ENCODE assay signal across 1 cellular context in the genomic region with DNA sequence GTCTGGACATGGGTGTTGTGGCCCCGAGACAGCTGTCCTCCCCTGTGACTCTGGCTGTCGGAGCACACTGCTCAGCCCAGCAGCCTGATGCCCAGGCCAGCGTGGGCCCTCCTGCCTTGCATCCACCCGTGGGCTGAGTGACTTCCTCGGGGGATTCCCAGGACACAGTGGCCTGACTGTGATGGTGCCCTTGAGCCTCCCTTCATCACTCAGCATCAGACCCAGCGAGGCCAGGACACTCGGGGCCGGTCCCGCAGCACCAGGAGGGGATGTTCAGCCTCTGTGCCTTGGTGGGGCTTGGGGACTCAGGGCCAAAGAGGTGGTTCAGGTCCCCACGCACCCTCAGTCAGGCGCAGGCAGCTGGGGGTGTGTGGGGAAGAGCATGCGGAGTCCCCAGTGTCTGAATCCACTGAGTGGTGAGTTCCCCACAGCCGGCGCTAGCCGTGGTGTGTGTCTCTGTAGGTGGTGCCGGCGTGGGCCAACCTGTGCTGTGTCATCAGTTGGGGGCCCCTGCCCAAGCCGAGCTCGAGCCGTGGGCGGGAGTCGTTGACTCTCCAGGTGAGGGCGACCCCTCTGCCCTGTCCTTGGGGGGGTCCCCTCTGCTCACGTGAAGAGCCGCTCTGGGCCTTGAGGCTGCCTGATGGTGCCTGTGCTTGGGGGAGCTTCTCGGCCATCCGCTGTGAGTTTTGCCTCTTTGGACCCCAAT.
A peak's percentile ranks its signal among the peaks of the same experiment; 100 is the strongest.
TF ChIP-seq lines count a peak whose summit lies in the region.

No MANE protein-coding gene starts in this region.

TF ChIP-seq in K562, 482 proteins besides CTCF, POLR2A, EP300 and RAD21:
- TF ChIP-seq, protein P1, sequence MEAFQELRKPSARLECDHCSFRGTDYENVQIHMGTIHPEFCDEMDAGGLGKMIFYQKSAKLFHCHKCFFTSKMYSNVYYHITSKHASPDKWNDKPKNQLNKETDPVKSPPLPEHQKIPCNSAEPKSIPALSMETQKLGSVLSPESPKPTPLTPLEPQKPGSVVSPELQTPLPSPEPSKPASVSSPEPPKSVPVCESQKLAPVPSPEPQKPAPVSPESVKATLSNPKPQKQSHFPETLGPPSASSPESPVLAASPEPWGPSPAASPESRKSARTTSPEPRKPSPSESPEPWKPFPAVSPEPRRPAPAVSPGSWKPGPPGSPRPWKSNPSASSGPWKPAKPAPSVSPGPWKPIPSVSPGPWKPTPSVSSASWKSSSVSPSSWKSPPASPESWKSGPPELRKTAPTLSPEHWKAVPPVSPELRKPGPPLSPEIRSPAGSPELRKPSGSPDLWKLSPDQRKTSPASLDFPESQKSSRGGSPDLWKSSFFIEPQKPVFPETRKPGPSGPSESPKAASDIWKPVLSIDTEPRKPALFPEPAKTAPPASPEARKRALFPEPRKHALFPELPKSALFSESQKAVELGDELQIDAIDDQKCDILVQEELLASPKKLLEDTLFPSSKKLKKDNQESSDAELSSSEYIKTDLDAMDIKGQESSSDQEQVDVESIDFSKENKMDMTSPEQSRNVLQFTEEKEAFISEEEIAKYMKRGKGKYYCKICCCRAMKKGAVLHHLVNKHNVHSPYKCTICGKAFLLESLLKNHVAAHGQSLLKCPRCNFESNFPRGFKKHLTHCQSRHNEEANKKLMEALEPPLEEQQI (IDR thresholded peaks at IDR 0.05) = no peak
- no peak for TF ChIP-seq ZSCAN29 (IDR thresholded peaks at IDR 0.05)
- TF ChIP-seq ETV5 (CRISPR knock-in tag; IDR thresholded peaks at IDR 0.05; ENCODE audit: low read depth) = no peak
- TF ChIP-seq ZNF324 (CRISPR knock-in tag; IDR thresholded peaks at IDR 0.05) = no peak
- peak; percentile 36; the same call in 1 of the 2 replicates for TF ChIP-seq POLR2G (IDR thresholded peaks at IDR 0.05; ENCODE audit: low read depth, low read length)
- no peak for TF ChIP-seq ZFX (CRISPR knock-in tag; IDR thresholded peaks at IDR 0.05)
- TF ChIP-seq CBFA2T2 (conservative IDR thresholded peaks at IDR 0.05) = no peak
- TF ChIP-seq XRCC4 (IDR thresholded peaks at IDR 0.05; ENCODE audit: extremely low read depth, insufficient read depth, insufficient read length) = no peak
